Comparison of ENCODE assay signal across 8 cellular contexts in the genomic region with DNA sequence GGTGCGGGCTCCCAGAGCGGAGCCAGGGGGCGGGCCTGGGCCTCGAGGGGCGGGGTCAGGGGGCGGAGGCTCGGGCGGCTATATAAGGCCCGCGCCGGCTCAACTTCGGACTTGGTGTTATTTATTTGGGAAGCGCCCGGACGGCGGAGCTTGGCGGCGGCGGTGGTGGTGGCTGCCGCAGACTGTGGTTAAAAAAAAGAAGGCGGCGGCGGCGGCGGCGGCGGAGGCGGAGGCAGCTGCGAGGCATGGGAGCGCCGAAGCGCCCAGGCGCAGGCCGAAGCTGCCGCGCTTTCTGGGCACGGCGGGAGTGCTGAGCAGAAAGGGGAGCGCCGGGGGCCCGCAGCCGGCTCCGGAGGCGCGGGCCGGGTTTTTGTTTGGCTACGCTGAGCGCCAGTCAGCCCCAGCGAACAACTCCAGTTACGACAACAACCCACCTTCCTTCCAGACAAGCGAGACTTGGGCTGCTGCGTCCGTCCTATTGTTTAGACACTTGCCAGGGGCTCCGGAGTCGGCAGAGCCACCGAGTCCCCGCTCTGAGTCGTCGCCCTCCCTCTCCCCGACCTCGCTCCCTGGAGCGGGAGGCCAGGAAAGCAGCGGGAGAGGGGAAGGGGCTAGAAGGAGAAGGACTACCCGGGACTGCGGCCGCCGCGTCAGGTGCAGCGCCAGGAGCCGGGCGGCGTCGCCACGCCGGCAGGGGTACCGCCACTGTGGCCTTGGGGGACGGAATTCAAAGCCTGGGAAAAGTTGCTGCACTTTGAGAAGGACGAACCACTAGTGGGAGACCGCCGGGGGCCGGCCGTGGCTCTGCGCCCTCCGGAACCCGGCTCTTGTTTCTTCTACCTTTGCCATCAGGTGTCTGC. TPM values are rescaled to one million over a fixed set of nuclear protein-coding genes. Genes with fewer than 3 reads are reported as not detected.
DNase-seq lines count a peak whose midpoint lies in the region; ATAC-seq, FAIRE-seq and TF ChIP-seq lines count a peak whose summit lies in the region.

Gene SLIT2 (plus strand): TSS at position 110 of the 860 bp plus-strand sequence. CDS start 1,911 bp downstream, outside the sequence.

- no peak within 1 kb of the TSS for H3K27ac Mint-ChIP-seq in activated CD8-positive, alpha-beta T cell treated with anti-CD3 and anti-CD28 coated beads, Interleukin-2, amount 10 ng/mL, durations not matched to agents 7 days and 5 days
- no peak within 1 kb of the TSS for H3K27ac Mint-ChIP-seq in naive B cell

- DNase-seq in A549 (ENCODE audit: low read depth in 1 of 2, low spot score in 1 of 2) = peak; percentile 10 to 18
- peak; percentile 60 to 70 for DNase-seq in NCI-H187 (lab: John Stamatoyannopoulos, UW)
- DNase-seq in activated CD8-positive, alpha-beta T cell treated with anti-CD3 and anti-CD28 coated beads, Interleukin-2, amount 10 ng/mL, durations not matched to agents 7 days and 5 days = peak; percentile 35
- peak; percentile 82 for DNase-seq in fibroblast of peridontal ligament (ENCODE audit: extremely low read depth)
- DNase-seq in naive B cell = no peak
- peak in 1 of 2 donors; percentile 92 for DNase-seq in vagina (ENCODE audit: extremely low spot score in 2 of 2)

- TF ChIP-seq CTCF in A549 (IDR thresholded peaks at IDR 0.05) (no peak), vagina (IDR thresholded peaks at IDR 0.05) (no peak)

- H3K9me3 ChIP-seq in A549 (no peaks in the 10 kb centered on the region), vagina (no peaks in the 10 kb centered on the region)

- H3K36me3 ChIP-seq in vagina = no peaks in the 10 kb centered on the region

- H3K4me2 ChIP-seq in A549 = peak within 1 kb of the TSS; percentile 83

- no peaks in the 10 kb centered on the region for H3K27me3 ChIP-seq in vagina

- TF ChIP-seq RAD21 in A549 (conservative IDR thresholded peaks at IDR 0.05 in 1 of 2, IDR thresholded peaks at IDR 0.05 in 1 of 2) = no peak

- peak; percentile 81 to 91; a peak in 5 of 6 replicates for ATAC-seq in A549
- ATAC-seq in GM18499 (IDR thresholded peaks at IDR 0.05; ENCODE audit: insufficient read depth, unreplicated experiment) = peak; percentile 62
- peak; percentile 88 for ATAC-seq in HG02885 (IDR thresholded peaks at IDR 0.05; ENCODE audit: poor library complexity, unreplicated experiment)
- ATAC-seq in activated CD8-positive, alpha-beta T cell treated with anti-CD3 and anti-CD28 coated beads, Interleukin-2, amount 10 ng/mL, durations not matched to agents 7 days and 5 days = peak; percentile 79
- ATAC-seq in naive B cell (ENCODE audit: low read depth in 2 of 2) = peak in 1 of 2 donors; percentile 28

- no peak for FAIRE-seq in A549 (lab: Jason Lieb, UNC)

- H3K27ac ChIP-seq in A549 (no peak within 1 kb of the TSS), vagina (peak within 1 kb of the TSS; percentile 49)

- TF ChIP-seq EP300 in A549 (IDR thresholded peaks at IDR 0.05) = no peak

- intact Hi-C loops in vagina (cut with DNase I) = no loop called here

- WGBS in A549 (ENCODE audit: missing lambda C conversion rate) = 53% methylated on average over 8 of the region's 85 CpGs

- H3K36me3 Mint-ChIP-seq in activated CD8-positive, alpha-beta T cell treated with anti-CD3 and anti-CD28 coated beads, Interleukin-2, amount 10 ng/mL, durations not matched to agents 7 days and 5 days (ENCODE audit: low read depth) = peaks cover 5% of the 10 kb centered on the region
- H3K36me3 Mint-ChIP-seq in naive B cell = no peaks in the 10 kb centered on the region

- H3K4me1 ChIP-seq in A549 (no peaks in the 10 kb centered on the region), vagina (peaks cover 15% of the 10 kb centered on the region)

- POLR2A ChIA-PET in A549 (lab: Yijun Ruan, JAX) = no interaction called here
- POLR2A ChIA-PET in activated CD8-positive, alpha-beta T cell treated with anti-CD3 and anti-CD28 coated beads, Interleukin-2, amount 10 ng/mL, durations not matched to agents 7 days and 5 days (lab: Charles Lee) = no interaction called here

- no peak for TF ChIP-seq POLR2A in A549 (IDR thresholded peaks at IDR 0.05; ENCODE audit: low read length)
- TF ChIP-seq POLR2A in vagina (IDR thresholded peaks at IDR 0.05) = peak in 1 of 2 donors; percentile 85

- peaks cover 5% of the 10 kb centered on the region for H3K4me1 Mint-ChIP-seq in activated CD8-positive, alpha-beta T cell treated with anti-CD3 and anti-CD28 coated beads, Interleukin-2, amount 10 ng/mL, durations not matched to agents 7 days and 5 days (ENCODE audit: low read depth)
- H3K4me1 Mint-ChIP-seq in naive B cell = peaks cover 5 to 19% (median 10%) of the 10 kb centered on the region in 3 donors

- peaks cover 43% of the 10 kb centered on the region for H3K27me3 Mint-ChIP-seq in activated CD8-positive, alpha-beta T cell treated with anti-CD3 and anti-CD28 coated beads, Interleukin-2, amount 10 ng/mL, durations not matched to agents 7 days and 5 days (ENCODE audit: low read depth)
- H3K27me3 Mint-ChIP-seq in naive B cell = peaks cover 25 to 57% (median 47%) of the 10 kb centered on the region in 3 donors

- peak within 1 kb of the TSS; percentile 5 for H3K4me3 Mint-ChIP-seq in activated CD8-positive, alpha-beta T cell treated with anti-CD3 and anti-CD28 coated beads, Interleukin-2, amount 10 ng/mL, durations not matched to agents 7 days and 5 days
- peak within 1 kb of the TSS in 7 of 8 donors; percentile 2 to 83 (median 69) for H3K4me3 Mint-ChIP-seq in naive B cell

- H3K9me3 Mint-ChIP-seq in activated CD8-positive, alpha-beta T cell treated with anti-CD3 and anti-CD28 coated beads, Interleukin-2, amount 10 ng/mL, durations not matched to agents 7 days and 5 days (ENCODE audit: insufficient read depth) = no peaks in the 10 kb centered on the region
- peaks cover 0 to 2% (median 0%) of the 10 kb centered on the region in 7 donors for H3K9me3 Mint-ChIP-seq in naive B cell

- CTCF ChIA-PET in A549 (lab: Yijun Ruan, JAX) = no interaction called here
- CTCF ChIA-PET in activated CD8-positive, alpha-beta T cell treated with anti-CD3 and anti-CD28 coated beads, Interleukin-2, amount 10 ng/mL, durations not matched to agents 7 days and 5 days (lab: Charles Lee) = no interaction called here

- H3K4me3 ChIP-seq in A549 (peak within 1 kb of the TSS; percentile 44), vagina (peak within 1 kb of the TSS; percentile 59 to 62)

TF ChIP-seq in A549, 52 proteins besides CTCF, POLR2A, EP300 and RAD21 (continues in another document):
- TF ChIP-seq CHD2 (IDR thresholded peaks at IDR 0.05; ENCODE audit: low read length, partially characterized antibody) = no peak
- no peak for TF ChIP-seq RCOR1 (IDR thresholded peaks at IDR 0.05; ENCODE audit: low read depth, low read length)
- no peak for TF ChIP-seq HEYL (CRISPR knock-in tag; IDR thresholded peaks at IDR 0.05)
- no peak for TF ChIP-seq ZSCAN20 (CRISPR knock-in tag; IDR thresholded peaks at IDR 0.05)
- TF ChIP-seq KDM1A (IDR thresholded peaks at IDR 0.05; ENCODE audit: low read depth) = no peak
- TF ChIP-seq RFX5 (IDR thresholded peaks at IDR 0.05) = no peak
- no peak for TF ChIP-seq HDAC2 (IDR thresholded peaks at IDR 0.05)
- TF ChIP-seq FOXS1 (CRISPR knock-in tag; IDR thresholded peaks at IDR 0.05) = no peak
- TF ChIP-seq HOXB13 (CRISPR knock-in tag; IDR thresholded peaks at IDR 0.05; ENCODE audit: low read depth) = no peak
- TF ChIP-seq, protein P1, sequence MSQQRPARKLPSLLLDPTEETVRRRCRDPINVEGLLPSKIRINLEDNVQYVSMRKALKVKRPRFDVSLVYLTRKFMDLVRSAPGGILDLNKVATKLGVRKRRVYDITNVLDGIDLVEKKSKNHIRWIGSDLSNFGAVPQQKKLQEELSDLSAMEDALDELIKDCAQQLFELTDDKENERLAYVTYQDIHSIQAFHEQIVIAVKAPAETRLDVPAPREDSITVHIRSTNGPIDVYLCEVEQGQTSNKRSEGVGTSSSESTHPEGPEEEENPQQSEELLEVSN (IDR thresholded peaks at IDR 0.05; ENCODE audit: borderline replicate concordance, low read depth) = peak; percentile 52; the same call in 1 of the 2 replicates
- no peak for TF ChIP-seq CBX8 (IDR thresholded peaks at IDR 0.05)
- TF ChIP-seq NPAS2 (CRISPR knock-in tag; IDR thresholded peaks at IDR 0.05; ENCODE audit: borderline replicate concordance) = no peak
- TF ChIP-seq MAX (IDR thresholded peaks at IDR 0.05) = 0 out of 2 replicates have a peak, but pooled peaks have one; percentile 15
- TF ChIP-seq ZFP36 (IDR thresholded peaks at IDR 0.05; ENCODE audit: borderline replicate concordance, partially characterized antibody) = no peak

RNA-seq across cellular contexts. Expression of gene SLIT2, which starts in this region (rescaled TPM):
- polyA plus RNA-seq in A549 (2011; rRNA removed) (not detected in 2 replicates), A549 (2017; fragmentation: RNase III; extraction: RNeasy Plus Mini Kit Qiagen cat#74134 plus additional on column Dnase treatment) (not detected in 3 replicates), naive B cell (ENCODE audit: low read depth in 6 of 6) (not detected)
- polyA plus RNA-seq in A549 (2012; cell fraction: cytosol; rRNA removed) = under 0.01 TPM in 1 of 2 replicates, not detected in the other
- 0.02 TPM in 1 of 2 replicates, not detected in the other for polyA plus RNA-seq in A549 (2012; cell fraction: nucleus; rRNA removed)
- 0.10 and 0.95 TPM in 2 replicates for polyA minus RNA-seq in A549 (2011; rRNA and poly(A)+ RNA removed)
- total RNA-seq in activated CD8-positive, alpha-beta T cell treated with anti-CD3 and anti-CD28 coated beads, Interleukin-2, amount 10 ng/mL, durations not matched to agents 7 days and 5 days = not detected
- total RNA-seq in vagina = 29.2 TPM

Comparison
In these comparisons a context has a peak if more than half of its experiments do, and no peak if none do; other contexts are left out.
1. RNA of gene SLIT2 (total RNA-seq): 29.2 TPM in vagina (single experiment); not detected in activated CD8-positive, alpha-beta T cell treated with anti-CD3 and anti-CD28 coated beads, Interleukin-2, amount 10 ng/mL, durations not matched to agents 7 days and 5 days; every median in the first group is over 10 times any median in the second.
2. Peak in DNase-seq, ATAC-seq, H3K4me3 ChIP-seq and H3K4me2 ChIP-seq in A549; RNA of the gene not detected or under 1 TPM.
3. Peak in DNase-seq and ATAC-seq in activated CD8-positive, alpha-beta T cell treated with anti-CD3 and anti-CD28 coated beads, Interleukin-2, amount 10 ng/mL, durations not matched to agents 7 days and 5 days; RNA of the gene not detected or under 1 TPM.